Comparison of ENCODE assay signal across 1 cellular context in genomic region chr19:38631301-38631700, GRCh38. TPM values are rescaled to one million over a fixed set of nuclear protein-coding genes. Genes with fewer than 3 reads are reported as not detected.
"Had no signal": no experiment of that assay in that cellular context is flagged by ENCODE, and none has a peak within 500 bp of the region (broad histone marks: within the 10 kb centered on the region; RNA-seq: fewer than 3 reads in every experiment).

No MANE protein-coding gene starts in this region.

RNA-seq across cellular contexts. Expression of gene MAP4K1, which starts 13.5 kb away (rescaled TPM):
- total RNA-seq: RPMI7951 had no signal
